Comparison of ENCODE assay signal across 8 cellular contexts in genomic region chr3:136994772-136995516, GRCh38. TPM values are rescaled to one million over a fixed set of nuclear protein-coding genes. Genes with fewer than 3 reads are reported as not detected.
A peak's percentile ranks its signal among the peaks of the same experiment; 100 is the strongest.
DNase-seq lines count a peak whose midpoint lies in the region; ATAC-seq and TF ChIP-seq lines count a peak whose summit lies in the region.

No MANE protein-coding gene starts in this region.

- H3K9me3 Mint-ChIP-seq in activated T-helper 2 cell treated with anti-CD3 and anti-CD28 coated beads, Interferon-gamma antibody, Interleukin-2, Interleukin-4, amounts not matched to agents 10 μg/mL and 5 μg/mL and 100 μg/mL, durations not matched to agents 14 hours and 24 hours and 36 hours, result no peaks in the 10 kb centered on the region
- H3K9me3 Mint-ChIP-seq in stimulated activated memory B cell treated with anti-CD40 and anti-IgM and Interleukin-4, amounts not matched to agents 10 μg/mL and 1 μg/mL and 100 μg/mL, for 72 hours, result no peaks in the 10 kb centered on the region
- H3K9me3 Mint-ChIP-seq in CD8-positive, alpha-beta T cell, result no peaks in the 10 kb centered on the region

- H3K9me3 ChIP-seq in CD8-positive, alpha-beta T cell (ENCODE audit: low read length), result no peaks in the 10 kb centered on the region

- DNase-seq in DMS 273 treated with DMSO at 0.1 percent for 48 hours (lab: John Stamatoyannopoulos, UW) (peak; percentile 86), NCI-H345 treated with DMSO at 0.1 percent for 48 hours (lab: John Stamatoyannopoulos, UW; ENCODE audit: unreplicated experiment) (peak; percentile 9), epidermal melanocyte (ENCODE audit: insufficient read length, low spot score) (peak; percentile 53), omental fat pad (ENCODE audit: low spot score) (peak; percentile 63)
- no peak for DNase-seq in activated T-helper 2 cell treated with anti-CD3 and anti-CD28 coated beads, Interferon-gamma antibody, Interleukin-2, Interleukin-4, amounts not matched to agents 10 μg/mL and 5 μg/mL and 100 μg/mL, durations not matched to agents 14 hours and 24 hours and 36 hours (ENCODE audit: low spot score)
- no peak for DNase-seq in CD8-positive, alpha-beta T cell

- TF ChIP-seq CTCF in omental fat pad (IDR thresholded peaks at IDR 0.05), result no peak
- TF ChIP-seq CTCF in CD8-positive, alpha-beta T cell (IDR thresholded peaks at IDR 0.05), result no peak

- CTCF ChIA-PET in CD8-positive, alpha-beta T cell (lab: Charles Lee), result no interaction called here

- peaks cover 2% of the 10 kb centered on the region for H3K4me1 Mint-ChIP-seq in activated T-helper 2 cell treated with anti-CD3 and anti-CD28 coated beads, Interferon-gamma antibody, Interleukin-2, Interleukin-4, amounts not matched to agents 10 μg/mL and 5 μg/mL and 100 μg/mL, durations not matched to agents 14 hours and 24 hours and 36 hours (ENCODE audit: low read depth)
- H3K4me1 Mint-ChIP-seq in stimulated activated memory B cell treated with anti-CD40 and anti-IgM and Interleukin-4, amounts not matched to agents 10 μg/mL and 1 μg/mL and 100 μg/mL, for 72 hours, result no peaks in the 10 kb centered on the region
- H3K4me1 Mint-ChIP-seq in CD8-positive, alpha-beta T cell (ENCODE audit: low read depth), result peaks cover 3% of the 10 kb centered on the region

- H3K27ac Mint-ChIP-seq in activated T-helper 2 cell treated with anti-CD3 and anti-CD28 coated beads, Interferon-gamma antibody, Interleukin-2, Interleukin-4, amounts not matched to agents 10 μg/mL and 5 μg/mL and 100 μg/mL, durations not matched to agents 14 hours and 24 hours and 36 hours, result no peak overlapping the region
- no peak overlapping the region for H3K27ac Mint-ChIP-seq in stimulated activated memory B cell treated with anti-CD40 and anti-IgM and Interleukin-4, amounts not matched to agents 10 μg/mL and 1 μg/mL and 100 μg/mL, for 72 hours
- H3K27ac Mint-ChIP-seq in CD8-positive, alpha-beta T cell, result no peak overlapping the region

- H3K36me3 Mint-ChIP-seq in activated T-helper 2 cell treated with anti-CD3 and anti-CD28 coated beads, Interferon-gamma antibody, Interleukin-2, Interleukin-4, amounts not matched to agents 10 μg/mL and 5 μg/mL and 100 μg/mL, durations not matched to agents 14 hours and 24 hours and 36 hours (ENCODE audit: low read depth), result no peaks in the 10 kb centered on the region
- H3K36me3 Mint-ChIP-seq in stimulated activated memory B cell treated with anti-CD40 and anti-IgM and Interleukin-4, amounts not matched to agents 10 μg/mL and 1 μg/mL and 100 μg/mL, for 72 hours, result no peaks in the 10 kb centered on the region
- no peaks in the 10 kb centered on the region for H3K36me3 Mint-ChIP-seq in CD8-positive, alpha-beta T cell

- POLR2A ChIA-PET in CD8-positive, alpha-beta T cell (lab: Charles Lee), result interaction anchor here (0.7 kb wide), 1 partner anchor 534 kb away, joined by 3 read pairs; no protein-coding TSS in a partner anchor

- ATAC-seq in omental fat pad (ENCODE audit: low FRiP score) (peak; percentile 96), GM18873 (IDR thresholded peaks at IDR 0.05; ENCODE audit: low FRiP score, unreplicated experiment) (no peak)
- no peak for ATAC-seq in stimulated activated memory B cell treated with anti-CD40 and anti-IgM and Interleukin-4, amounts not matched to agents 10 μg/mL and 1 μg/mL and 100 μg/mL, for 72 hours
- no peak for ATAC-seq in CD8-positive, alpha-beta T cell

- H3K27ac ChIP-seq in CD8-positive, alpha-beta T cell (ENCODE audit: low read depth, low read length), result no peak overlapping the region

- H3K4me3 ChIP-seq in CD8-positive, alpha-beta T cell (ENCODE audit: low read depth, low read length), result no peak overlapping the region

- H3K4me3 Mint-ChIP-seq in activated T-helper 2 cell treated with anti-CD3 and anti-CD28 coated beads, Interferon-gamma antibody, Interleukin-2, Interleukin-4, amounts not matched to agents 10 μg/mL and 5 μg/mL and 100 μg/mL, durations not matched to agents 14 hours and 24 hours and 36 hours (ENCODE audit: low read depth), result no peak overlapping the region
- no peak overlapping the region for H3K4me3 Mint-ChIP-seq in stimulated activated memory B cell treated with anti-CD40 and anti-IgM and Interleukin-4, amounts not matched to agents 10 μg/mL and 1 μg/mL and 100 μg/mL, for 72 hours
- no peak overlapping the region for H3K4me3 Mint-ChIP-seq in CD8-positive, alpha-beta T cell

- H3K36me3 ChIP-seq in CD8-positive, alpha-beta T cell (ENCODE audit: insufficient read depth, low read length), result no peaks in the 10 kb centered on the region

- intact Hi-C loops in activated T-helper 2 cell treated with anti-CD3 and anti-CD28 coated beads, Interferon-gamma antibody, Interleukin-2, Interleukin-4, amounts not matched to agents 10 μg/mL and 5 μg/mL and 100 μg/mL, durations not matched to agents 14 hours and 24 hours and 36 hours (cut with micrococcal nuclease), result no loop called here
- intact Hi-C loops in CD8-positive, alpha-beta T cell (cut with DNase I, micrococcal nuclease), result no loop called here

- H3K4me1 ChIP-seq in CD8-positive, alpha-beta T cell (ENCODE audit: insufficient read depth, low read length), result no peaks in the 10 kb centered on the region

- H3K27me3 Mint-ChIP-seq in activated T-helper 2 cell treated with anti-CD3 and anti-CD28 coated beads, Interferon-gamma antibody, Interleukin-2, Interleukin-4, amounts not matched to agents 10 μg/mL and 5 μg/mL and 100 μg/mL, durations not matched to agents 14 hours and 24 hours and 36 hours (ENCODE audit: low read depth), result no peaks in the 10 kb centered on the region
- no peaks in the 10 kb centered on the region for H3K27me3 Mint-ChIP-seq in stimulated activated memory B cell treated with anti-CD40 and anti-IgM and Interleukin-4, amounts not matched to agents 10 μg/mL and 1 μg/mL and 100 μg/mL, for 72 hours
- no peaks in the 10 kb centered on the region for H3K27me3 Mint-ChIP-seq in CD8-positive, alpha-beta T cell (ENCODE audit: low read depth)

- H3K27me3 ChIP-seq in CD8-positive, alpha-beta T cell (ENCODE audit: insufficient read depth, low read length), result no peaks in the 10 kb centered on the region

RNA-seq across cellular contexts. Expression of gene IL20RB, which starts 37.2 kb away (rescaled TPM):
- total RNA-seq in omental fat pad, result 1 to 10 TPM; 1.1 to 4.4 (median 2.3) TPM
- 1.3 TPM in 2 replicates for total RNA-seq in activated T-helper 2 cell treated with anti-CD3 and anti-CD28 coated beads, Interferon-gamma antibody, Interleukin-2, Interleukin-4, amounts not matched to agents 10 μg/mL and 5 μg/mL and 100 μg/mL, durations not matched to agents 14 hours and 24 hours and 36 hours
- 1 to 10 TPM; 1.2 to 1.5 TPM for total RNA-seq in CD8-positive, alpha-beta T cell

Comparison
In these comparisons a context has a peak if more than half of its experiments do, and no peak if none do; other contexts are left out.
1. DNase-seq: peak in DMS 273 treated with DMSO at 0.1 percent for 48 hours (single experiment), NCI-H345 treated with DMSO at 0.1 percent for 48 hours (single experiment), epidermal melanocyte (single experiment) and omental fat pad (single experiment); none in activated T-helper 2 cell treated with anti-CD3 and anti-CD28 coated beads, Interferon-gamma antibody, Interleukin-2, Interleukin-4, amounts not matched to agents 10 μg/mL and 5 μg/mL and 100 μg/mL, durations not matched to agents 14 hours and 24 hours and 36 hours (single experiment) and CD8-positive, alpha-beta T cell (0 of 7).